ENCODE assay signal across 9 cellular contexts in the genomic region with DNA sequence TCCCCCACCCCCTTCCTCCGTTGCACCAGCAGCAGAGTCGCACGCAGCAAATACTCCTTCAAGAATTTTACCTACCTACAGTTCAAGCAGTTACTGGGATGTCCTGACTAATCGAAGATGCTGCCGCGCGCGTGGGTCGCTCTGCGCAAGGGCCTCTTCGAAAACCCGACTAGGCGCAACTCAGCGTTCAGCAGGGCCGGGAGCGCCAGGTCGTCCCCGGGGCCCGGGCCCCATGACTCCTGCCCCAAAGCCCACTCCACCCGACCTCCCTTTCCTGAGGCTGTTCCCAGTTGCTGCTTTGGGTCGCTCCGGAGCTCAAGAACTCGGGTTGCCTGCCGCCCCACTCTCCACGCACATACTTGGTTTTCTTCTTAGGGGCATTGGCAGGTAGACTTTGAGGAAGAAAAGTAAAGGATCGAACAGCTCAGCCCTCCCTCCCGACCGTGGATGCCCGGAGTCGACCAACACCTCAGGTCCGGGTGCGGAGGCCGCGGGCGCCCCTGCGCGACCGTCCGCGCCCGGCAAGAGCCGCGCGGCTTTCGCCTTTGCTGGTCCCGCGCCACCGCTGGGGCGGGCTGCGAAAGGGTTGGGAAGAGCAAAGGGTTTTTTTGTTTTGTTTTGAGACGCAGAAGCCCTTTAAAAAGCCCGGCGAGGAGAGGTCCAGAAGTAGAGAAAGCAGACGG. TPM values are rescaled to one million over a fixed set of nuclear protein-coding genes. Genes with fewer than 3 reads are reported as not detected.
DNase-seq lines count a peak whose midpoint lies in the region; ATAC-seq and TF ChIP-seq lines count a peak whose summit lies in the region.
"Had no signal": no experiment of that assay in that cellular context is flagged by ENCODE, and none has a peak within 500 bp of the region (broad histone marks: within the 10 kb centered on the region; RNA-seq: fewer than 3 reads in every experiment).

No MANE protein-coding gene starts in this region.

- TF ChIP-seq POLR2A in gastroesophageal sphincter (IDR thresholded peaks at IDR 0.05), result no peak

- WGBS in gastroesophageal sphincter (ENCODE audit: low coverage in 1 of 2), 2 donors, result 0% methylated on average over 1 to 7 of the region's 54 CpGs

- TF ChIP-seq EP300 in gastroesophageal sphincter (IDR thresholded peaks at IDR 0.05), result no peak

- DNase-seq in NCI-H748 (lab: John Stamatoyannopoulos, UW; ENCODE audit: unreplicated experiment), result peak; percentile 21
- DNase-seq in NCI-H748 treated with DMSO at 0.1 percent for 48 hours (lab: John Stamatoyannopoulos, UW), result no peak
- DNase-seq in T-helper 2 cell treated with Interferon-gamma antibody and Interleukin-4, amounts not matched to agents 5 μg/mL and 100 μg/mL, for 36 hours (ENCODE audit: low spot score), result peak; percentile 14
- no peak for DNase-seq in NCI-H1048 (lab: John Stamatoyannopoulos, UW)
- DNase-seq in stimulated activated CD4-positive, alpha-beta T cell treated with anti-CD3 and anti-CD28 coated beads, Interleukin-1b, Interleukin-23, amount 100 ng/mL, for 48 hours, result no peak
- DNase-seq: DND-41 had no signal

- TF ChIP-seq CTCF in gastroesophageal sphincter (IDR thresholded peaks at IDR 0.05), result no peak

- H3K36me3 ChIP-seq in gastroesophageal sphincter, result peaks cover 0 to 11% of the 10 kb centered on the region in 2 donors
- H3K36me3 ChIP-seq in rectal smooth muscle tissue (ENCODE audit: control insufficient read depth, insufficient read depth, low read length), result peaks cover 2% of the 10 kb centered on the region

- no peak overlapping the region for H3K27ac Mint-ChIP-seq in T-helper 2 cell treated with Interferon-gamma antibody and Interleukin-4, amounts not matched to agents 5 μg/mL and 100 μg/mL, for 36 hours

- peaks cover 2% of the 10 kb centered on the region for H3K36me3 Mint-ChIP-seq in T-helper 2 cell treated with Interferon-gamma antibody and Interleukin-4, amounts not matched to agents 5 μg/mL and 100 μg/mL, for 36 hours (ENCODE audit: low read depth)

- no peak for ATAC-seq in gastroesophageal sphincter
- ATAC-seq in GM18519 (IDR thresholded peaks at IDR 0.05; ENCODE audit: low FRiP score, unreplicated experiment), result no peak

- H3K27me3 ChIP-seq in gastroesophageal sphincter (peaks cover 90% of the 10 kb centered on the region), rectal smooth muscle tissue (ENCODE audit: control insufficient read depth, insufficient read depth, low read length) (peaks cover 15% of the 10 kb centered on the region)

- H3K4me3 ChIP-seq in gastroesophageal sphincter, result peak overlapping the region; percentile 42 to 67
- peak overlapping the region; percentile 68 for H3K4me3 ChIP-seq in rectal smooth muscle tissue (ENCODE audit: low read length)

- no peaks in the 10 kb centered on the region for H3K9me3 ChIP-seq in gastroesophageal sphincter

- peaks cover 25% of the 10 kb centered on the region for H3K4me1 Mint-ChIP-seq in T-helper 2 cell treated with Interferon-gamma antibody and Interleukin-4, amounts not matched to agents 5 μg/mL and 100 μg/mL, for 36 hours (ENCODE audit: low read depth)

- H3K9ac ChIP-seq in rectal smooth muscle tissue (ENCODE audit: low read length), result peak overlapping the region; percentile 38

- H3K27me3 Mint-ChIP-seq in T-helper 2 cell treated with Interferon-gamma antibody and Interleukin-4, amounts not matched to agents 5 μg/mL and 100 μg/mL, for 36 hours (ENCODE audit: low read depth), result peaks cover 80% of the 10 kb centered on the region

- H3K9me3 Mint-ChIP-seq in T-helper 2 cell treated with Interferon-gamma antibody and Interleukin-4, amounts not matched to agents 5 μg/mL and 100 μg/mL, for 36 hours, result no peaks in the 10 kb centered on the region

- H3K4me1 ChIP-seq in gastroesophageal sphincter (peaks cover 0 to 63% (median 4%) of the 10 kb centered on the region in 3 donors), rectal smooth muscle tissue (ENCODE audit: control insufficient read depth, insufficient read depth, low read length) (no peaks in the 10 kb centered on the region)

- peak overlapping the region; percentile 87 for H3K4me3 Mint-ChIP-seq in T-helper 2 cell treated with Interferon-gamma antibody and Interleukin-4, amounts not matched to agents 5 μg/mL and 100 μg/mL, for 36 hours

- H3K27ac ChIP-seq in gastroesophageal sphincter, result peak overlapping the region in 3 of 4 donors; percentile 77 to 89 (median 84)
- peak overlapping the region; percentile 70 for H3K27ac ChIP-seq in rectal smooth muscle tissue (ENCODE audit: low read depth, low read length)

RNA-seq across cellular contexts. Expression of a gene that starts 1.9 kb away (rescaled TPM):
- total RNA-seq in gastroesophageal sphincter, result 10 to 100 TPM; 11.3 to 81.2 (median 26.6) TPM

Comparison
In these comparisons a context has a peak if more than half of its experiments do, and no peak if none do; other contexts are left out.
1. DNase-seq: peak in NCI-H748 (single experiment) and T-helper 2 cell treated with Interferon-gamma antibody and Interleukin-4, amounts not matched to agents 5 μg/mL and 100 μg/mL, for 36 hours (single experiment); none in NCI-H748 treated with DMSO at 0.1 percent for 48 hours (single experiment), NCI-H1048 (single experiment) and stimulated activated CD4-positive, alpha-beta T cell treated with anti-CD3 and anti-CD28 coated beads, Interleukin-1b, Interleukin-23, amount 100 ng/mL, for 48 hours (single experiment).